In the genomic region with DNA sequence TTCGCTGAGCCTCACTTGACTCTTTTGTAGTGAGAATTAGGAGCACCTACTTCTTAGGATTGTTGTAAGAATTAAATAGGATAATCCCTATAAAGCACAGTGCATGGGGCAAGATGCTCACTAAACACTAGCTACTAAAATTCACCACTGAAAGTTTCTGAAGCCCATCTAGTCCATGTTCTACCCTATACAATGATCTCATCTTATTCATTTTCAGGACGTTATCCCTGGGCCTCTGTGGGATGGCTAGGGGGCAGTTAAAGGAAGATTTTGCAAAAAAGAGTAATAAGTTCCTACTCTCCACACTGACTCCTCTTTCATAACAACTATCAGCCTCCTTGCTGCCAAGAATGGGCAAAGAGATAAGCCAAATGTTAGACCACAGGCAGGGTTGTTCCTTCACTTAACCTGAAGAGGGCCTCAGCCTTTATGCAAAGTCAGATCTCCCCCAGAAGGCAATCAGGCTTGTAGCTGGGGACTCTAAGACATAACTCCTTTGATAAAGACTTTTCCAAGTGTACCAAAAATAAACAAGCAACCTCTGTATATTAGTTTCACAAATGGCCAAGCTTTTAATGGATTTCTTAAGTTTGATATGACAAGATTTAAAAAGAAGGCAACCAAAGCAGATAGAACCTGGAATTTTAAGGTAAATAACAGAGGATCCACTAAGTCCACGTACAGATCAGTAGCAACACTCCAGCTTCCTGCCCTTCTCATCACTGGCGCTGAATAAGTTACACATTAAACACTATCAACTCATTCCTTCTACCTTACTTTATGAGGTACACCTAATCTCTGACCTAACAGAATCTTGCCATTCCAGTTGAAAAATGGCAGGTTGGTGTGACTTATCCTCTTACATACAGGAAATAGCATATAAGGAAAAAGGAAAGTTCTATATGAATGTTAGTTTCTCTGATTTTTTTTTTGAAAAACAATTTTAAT, we compare ENCODE assay signal across 1 cellular context.
TF ChIP-seq lines count a peak whose summit lies in the region.

No MANE protein-coding gene starts in this region.

TF ChIP-seq in K562, 482 proteins besides CTCF, POLR2A, EP300 and RAD21 (continued from another document):
- TF ChIP-seq, protein P1, sequence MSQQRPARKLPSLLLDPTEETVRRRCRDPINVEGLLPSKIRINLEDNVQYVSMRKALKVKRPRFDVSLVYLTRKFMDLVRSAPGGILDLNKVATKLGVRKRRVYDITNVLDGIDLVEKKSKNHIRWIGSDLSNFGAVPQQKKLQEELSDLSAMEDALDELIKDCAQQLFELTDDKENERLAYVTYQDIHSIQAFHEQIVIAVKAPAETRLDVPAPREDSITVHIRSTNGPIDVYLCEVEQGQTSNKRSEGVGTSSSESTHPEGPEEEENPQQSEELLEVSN (IDR thresholded peaks at IDR 0.05; ENCODE audit: borderline replicate concordance in 1 of 2, extremely low read depth in 1 of 2, insufficient read depth in 1 of 2, insufficient read length in 1 of 2, low read depth in 1 of 2, low read length in 1 of 2, poor library complexity in 1 of 2, severe bottlenecking in 1 of 2), result no peak
- TF ChIP-seq ZNF696 (CRISPR knock-in tag; conservative IDR thresholded peaks at IDR 0.05) (no peak), COPS2 (conservative IDR thresholded peaks at IDR 0.05) (no peak), ARID1B (IDR thresholded peaks at IDR 0.05) (peak; percentile 76), NCOA1 (IDR thresholded peaks at IDR 0.05; ENCODE audit: low read depth) (no peak), FOXM1 (IDR thresholded peaks at IDR 0.05; ENCODE audit: low read depth) (peak; percentile 36; the same call in 1 of the 2 replicates), FOXM1 (CRISPR knock-in tag; IDR thresholded peaks at IDR 0.05; ENCODE audit: low read depth) (no peak), U2AF1 (optimal IDR thresholded peaks at IDR 0.05; ENCODE audit: low read depth, low read length) (no peak), ATF1 (CRISPR knock-in tag; IDR thresholded peaks at IDR 0.05) (no peak), ATF1 (tag; IDR thresholded peaks at IDR 0.05) (no peak), SRSF9 (IDR thresholded peaks at IDR 0.05; ENCODE audit: borderline replicate concordance, low read depth, low read length) (no peak), KLF6 (CRISPR knock-in tag; IDR thresholded peaks at IDR 0.05; ENCODE audit: borderline replicate concordance) (no peak)
